In the genomic region with DNA sequence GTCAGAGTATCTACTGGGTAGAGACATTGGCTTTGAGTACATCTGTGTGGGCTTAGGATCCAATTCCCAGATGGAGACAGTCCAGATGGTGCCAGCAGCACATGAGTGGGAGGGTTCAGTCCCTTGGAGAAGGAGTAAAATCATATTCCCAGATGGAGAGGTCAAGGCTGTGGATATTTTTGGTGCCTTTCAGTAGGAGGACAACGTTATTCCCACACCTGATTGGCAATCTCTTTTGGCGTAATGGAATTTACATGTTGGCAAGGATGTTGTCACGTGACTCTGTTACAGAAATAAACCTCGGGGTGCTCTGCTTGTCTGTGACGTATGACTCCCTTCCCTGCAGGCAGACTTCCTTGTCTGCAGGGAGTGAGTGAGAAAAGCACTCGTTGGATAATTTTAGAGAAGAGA, we compare ENCODE assay signal across 23 cellular contexts. TPM values are rescaled to one million over a fixed set of nuclear protein-coding genes. Genes with fewer than 3 reads are reported as not detected.
DNase-seq lines count a peak whose midpoint lies in the region; TF ChIP-seq lines count a peak whose summit lies in the region.
"Had no signal": no experiment of that assay in that cellular context is flagged by ENCODE, and none has a peak within 500 bp of the region (broad histone marks: within the 10 kb centered on the region; RNA-seq: fewer than 3 reads in every experiment).

No MANE protein-coding gene starts in this region.

- H3K27ac ChIP-seq in A673 (ENCODE audit: low read depth, low read length, poor library complexity, severe bottlenecking), result no peak overlapping the region
- H3K27ac ChIP-seq: brain microvascular endothelial cell, KMS-11, prostate gland, spleen, upper lobe of left lung had no signal

- peaks cover 10% of the 10 kb centered on the region for H3K4me1 ChIP-seq in A673 (ENCODE audit: insufficient read depth, low read length, poor library complexity, severe bottlenecking)
- H3K4me1 ChIP-seq: HAP-1, prostate gland, spleen had no signal

- intact Hi-C loops in A673 (cut with micrococcal nuclease; ENCODE audit: unreplicated experiment), result loop anchor here (2.0 to 5.0 kb wide), 2 partner anchors 219 to 334 kb away; no protein-coding TSS in a partner anchor

- CTCF ChIA-PET in A673 (lab: Charles Lee), result no interaction called here

- no peaks in the 10 kb centered on the region for H3K27me3 ChIP-seq in A673 (replicated peaks; ENCODE audit: insufficient read depth, low read depth, low read length, poor library complexity)
- H3K27me3 ChIP-seq in MG63, result peaks cover 11% of the 10 kb centered on the region
- H3K27me3 ChIP-seq: brain microvascular endothelial cell, upper lobe of left lung had no signal

- H3K4me3 Mint-ChIP-seq in brain, result peak overlapping the region in 1 of 5 experiments; percentile 36
- H3K4me3 Mint-ChIP-seq: activated CD4-positive, alpha-beta T cell treated with anti-CD3 and anti-CD28 coated beads for 36 hours; natural killer cell treated with Interleukin-12 subunit alpha and Interleukin-12 subunit beta and Interleukin-15 and Interleukin-18, amount 100 ng/mL, for 72 hours had no signal

- H3K36me3 ChIP-seq in A673 (ENCODE audit: insufficient read depth, low read length, poor library complexity, severe bottlenecking) (no peaks in the 10 kb centered on the region), MG63 (no peaks in the 10 kb centered on the region)
- H3K36me3 ChIP-seq: brain microvascular endothelial cell, HAP-1, prostate gland, spleen, upper lobe of left lung had no signal

- peaks cover 32% of the 10 kb centered on the region for H3K4me1 Mint-ChIP-seq in brain
- H3K4me1 Mint-ChIP-seq: activated CD4-positive, alpha-beta T cell treated with anti-CD3 and anti-CD28 coated beads for 36 hours had no signal

- peaks cover 5% of the 10 kb centered on the region for H3K36me3 Mint-ChIP-seq in brain

- DNase-seq in A673 (ENCODE audit: low spot score) (peak; percentile 37), DMS 273 (lab: John Stamatoyannopoulos, UW; ENCODE audit: unreplicated experiment) (peak; percentile 86), medulla oblongata (ENCODE audit: extremely low spot score) (peak; percentile 39), C1 segment of cervical spinal cord (lab: John Stamatoyannopoulos, UW) (no peak), MG63 (no peak), DMS79 (lab: John Stamatoyannopoulos, UW) (no peak)
- DNase-seq in activated CD8-positive, alpha-beta memory T cell treated with anti-CD3 and anti-CD28 coated beads for 24 hours, result no peak
- DNase-seq: activated CD4-positive, alpha-beta T cell treated with anti-CD3 and anti-CD28 coated beads for 36 hours; brain microvascular endothelial cell; COR-L47; cortex of kidney; EL; NCI-H2081 treated with DMSO at 0.1 percent for 48 hours; NCI-H526; SHP77 treated with DMSO at 0.1 percent for 48 hours; spleen; upper lobe of left lung had no signal

- peaks cover 13 to 24% (median 14%) of the 10 kb centered on the region in 5 experiments for H3K9me3 Mint-ChIP-seq in brain
- H3K9me3 Mint-ChIP-seq: natural killer cell treated with Interleukin-12 subunit alpha and Interleukin-12 subunit beta and Interleukin-15 and Interleukin-18, amount 100 ng/mL, for 72 hours had no signal

- H3K27ac Mint-ChIP-seq in brain, result peak overlapping the region in 4 of 5 experiments; percentile 56 to 89 (median 60)
- H3K27ac Mint-ChIP-seq: activated CD4-positive, alpha-beta T cell treated with anti-CD3 and anti-CD28 coated beads for 36 hours; natural killer cell treated with Interleukin-12 subunit alpha and Interleukin-12 subunit beta and Interleukin-15 and Interleukin-18, amount 100 ng/mL, for 72 hours had no signal

- POLR2A ChIA-PET in A673 (lab: Charles Lee; ENCODE audit: low non-redundant PET), result no interaction called here

- peaks cover 12% of the 10 kb centered on the region for H3K27me3 Mint-ChIP-seq in brain

- no TSS peak for BruUV-seq in A673 (replicated peaks; lab: Mats Ljungman, UMichigan)

- H3K9me3 ChIP-seq in A673 (ENCODE audit: low read depth, low read length, poor library complexity, severe bottlenecking) (peaks cover 11% of the 10 kb centered on the region), MG63 (no peaks in the 10 kb centered on the region)
- H3K9me3 ChIP-seq: HAP-1, prostate gland, upper lobe of left lung had no signal

- H3K4me3 ChIP-seq in A673 (ENCODE audit: low read depth, low read length, poor library complexity, severe bottlenecking) (no peak overlapping the region), MG63 (no peak overlapping the region)
- H3K4me3 ChIP-seq: HAP-1, prostate gland, spleen, upper lobe of left lung had no signal

- TF ChIP-seq CTCF in A673 (conservative IDR thresholded peaks at IDR 0.05; ENCODE audit: low read depth, low read length), result no peak
- TF ChIP-seq CTCF in brain (conservative IDR thresholded peaks at IDR 0.05), result no peak

RNA-seq across cellular contexts. Expression of gene NPS, which starts 27.6 kb away (rescaled TPM):
- not detected in 2 replicates for total RNA-seq in A673 (2021)
- not detected for polyA plus RNA-seq in brain (ENCODE audit: insufficient read depth, low read depth, low replicate concordance)
- not detected in 2 replicates for total RNA-seq in MG63 (2014; rRNA removed; shearing (Covaris generic); ENCODE audit: low replicate concordance)
- total RNA-seq: activated CD4-positive, alpha-beta T cell treated with anti-CD3 and anti-CD28 coated beads for 36 hours; natural killer cell treated with Interleukin-12 subunit alpha and Interleukin-12 subunit beta and Interleukin-15 and Interleukin-18, amount 100 ng/mL, for 72 hours; OCI-LY7; prostate gland; spleen; upper lobe of left lung had no signal
- polyA plus RNA-seq: spleen had no signal

Comparison
In these comparisons a context has a peak if more than half of its experiments do, and no peak if none do; other contexts are left out.
1. DNase-seq: peak in A673 (single experiment), DMS 273 (single experiment) and medulla oblongata (single experiment); none in C1 segment of cervical spinal cord (0 of 14), activated CD8-positive, alpha-beta memory T cell treated with anti-CD3 and anti-CD28 coated beads for 24 hours (single experiment), MG63 (single experiment) and DMS79 (single experiment).